In genomic region chr2:155332016-155332415, GRCh38 we compare ENCODE assay signal across 26 cellular contexts.
"Had no signal": no experiment of that assay in that cellular context is flagged by ENCODE, and none has a peak within 500 bp of the region (broad histone marks: within the 10 kb centered on the region; RNA-seq: fewer than 3 reads in every experiment).

No MANE protein-coding gene starts in this region.

- DNase-seq: stimulated activated CD4-positive, alpha-beta T cell treated with anti-CD3 and anti-CD28 coated beads, Interleukin-2, amount 100 ng/mL, for 24 hours; stimulated activated CD4-positive, alpha-beta T cell treated with anti-CD3 and anti-CD28 coated beads, Interleukin-2, amount 100 ng/mL, for 48 hours; stimulated activated CD4-positive, alpha-beta T cell treated with anti-CD3 and anti-CD28 coated beads, Interleukin-4, amount 100 ng/mL, for 1 hour; stimulated activated CD4-positive, alpha-beta T cell treated with anti-CD3 and anti-CD28 coated beads, Interleukin-4, amount 100 ng/mL, for 24 hours; stimulated activated CD4-positive, alpha-beta T cell treated with anti-CD3 and anti-CD28 coated beads, Interleukin-4, amount 100 ng/mL, for 4 hours; stimulated activated CD8-positive, alpha-beta memory T cell treated with anti-CD3 and anti-CD28 coated beads, Interleukin-4, amount 100 ng/mL, for 48 hours; stimulated activated naive B cell treated with anti-CD40 and anti-IgM and Interleukin-4, amounts not matched to agents 10 μg/mL and 1 μg/mL and 100 μg/mL, for 72 hours; stimulated activated naive CD4-positive, alpha-beta T cell; stimulated activated naive CD4-positive, alpha-beta T cell treated with Interleukin-2 at 50 U/mL for 16 hours; stimulated activated naive CD8-positive, alpha-beta T cell treated with anti-CD3 and anti-CD28 coated beads, Interleukin-15, amount 100 ng/mL, for 72 hours; stimulated activated naive CD8-positive, alpha-beta T cell treated with anti-CD3 and anti-CD28 coated beads, Interleukin-15, Interleukin-2, amounts not matched to agents 100 U/mL and 50 U/mL, for 24 hours; stomach; substantia nigra; testis; thyroid gland; tibial artery; transverse colon; upper lobe of left lung; upper lobe of right lung; uterus had no signal

- FAIRE-seq: urothelium cell line had no signal

- H3K9me3 ChIP-seq: stomach, suprapubic skin, testis, thoracic aorta, thyroid gland, tibial artery, transverse colon, upper lobe of left lung, upper lobe of right lung, uterus, vagina had no signal

- H3K36me3 ChIP-seq: stomach, suprapubic skin, thoracic aorta, thyroid gland, tibial artery, transverse colon, upper lobe of left lung, upper lobe of right lung, uterus, vagina had no signal

- H3K27me3 ChIP-seq: stomach, suprapubic skin, testis, thyroid gland, tibial artery, transverse colon, upper lobe of left lung, upper lobe of right lung, uterus, vagina had no signal

- H3K4me3 ChIP-seq: stomach, suprapubic skin, testis, thoracic aorta, thyroid gland, tibial artery, transverse colon, upper lobe of left lung, upper lobe of right lung, uterus, vagina had no signal

- ATAC-seq: stimulated activated effector memory CD8-positive, alpha-beta T cell treated with anti-CD3 and anti-CD28 coated beads, Interleukin-12 subunit alpha, Interleukin-12 subunit beta, amount 100 ng/mL, for 72 hours; stimulated activated memory B cell treated with anti-CD40 and anti-IgM and Interleukin-4, amounts not matched to agents 10 μg/mL and 1 μg/mL and 100 μg/mL, for 72 hours; stimulated activated naive B cell treated with anti-CD40 and anti-IgM and Interleukin-4, amounts not matched to agents 10 μg/mL and 1 μg/mL and 100 μg/mL, for 72 hours; stimulated activated naive CD8-positive, alpha-beta T cell treated with anti-CD3 and anti-CD28 coated beads, Interleukin-15, amount 100 ng/mL, for 72 hours; stimulated activated naive CD8-positive, alpha-beta T cell treated with anti-CD3 and anti-CD28 coated beads, Interleukin-15, Interleukin-2, amounts not matched to agents 100 U/mL and 50 U/mL, for 24 hours; upper lobe of right lung had no signal

- H3K27ac ChIP-seq: stomach, suprapubic skin, testis, thoracic aorta, thyroid gland, tibial artery, transverse colon, upper lobe of left lung, upper lobe of right lung, uterus, vagina had no signal

- H3K4me1 ChIP-seq: stomach, suprapubic skin, testis, thyroid gland, tibial artery, transverse colon, upper lobe of left lung, upper lobe of right lung, uterus, vagina had no signal
